In the genomic region with DNA sequence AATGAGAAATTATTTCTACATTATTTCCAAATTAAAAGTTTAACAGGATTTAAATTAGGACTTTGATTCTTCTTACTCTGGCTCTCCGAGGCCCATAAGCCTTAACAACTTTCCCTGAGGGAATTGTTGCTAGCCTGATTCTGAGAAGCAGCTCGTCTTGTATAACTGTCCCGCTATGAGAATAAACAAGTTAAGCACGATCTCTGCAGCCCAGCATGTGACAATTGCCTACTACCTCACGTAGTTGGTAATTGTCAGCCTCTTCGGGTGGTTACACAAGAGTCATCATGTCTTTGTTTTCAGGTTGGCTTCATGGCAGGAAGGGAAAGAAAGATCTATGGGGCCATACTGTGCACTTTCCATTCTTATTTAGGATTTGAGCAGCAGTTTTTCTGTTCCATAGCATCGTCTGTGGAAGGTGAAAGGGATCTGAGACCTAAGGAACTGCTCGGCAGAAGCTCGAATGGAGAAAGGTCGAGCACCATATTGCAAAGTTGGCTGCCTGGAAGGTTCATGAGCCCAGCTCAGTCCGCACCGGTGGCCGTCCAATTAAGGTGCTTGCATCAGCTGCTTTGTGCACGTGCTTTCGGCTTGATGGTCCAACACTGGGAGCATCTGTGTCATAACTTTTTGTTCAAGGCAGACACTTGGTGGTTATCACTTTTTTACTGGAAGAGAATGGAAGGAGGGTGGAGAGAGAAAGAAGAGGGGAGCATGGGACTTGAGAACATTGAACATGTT, we compare ENCODE assay signal across 21 cellular contexts. TPM values are rescaled to one million over a fixed set of nuclear protein-coding genes. Genes with fewer than 3 reads are reported as not detected.
DNase-seq lines count a peak whose midpoint lies in the region; ATAC-seq, FAIRE-seq and TF ChIP-seq lines count a peak whose summit lies in the region.
"Had no signal": no experiment of that assay in that cellular context is flagged by ENCODE, and none has a peak within 500 bp of the region (broad histone marks: within the 10 kb centered on the region; RNA-seq: fewer than 3 reads in every experiment).

No MANE protein-coding gene starts in this region.

- peaks cover 36% of the 10 kb centered on the region for H3K79me2 ChIP-seq in fibroblast of lung (ENCODE audit: control insufficient read depth, insufficient read depth, low read length)

- H3K9me3 ChIP-seq in fibroblast of lung (ENCODE audit: control insufficient read depth, insufficient read depth, low read depth, low read length) = no peaks in the 10 kb centered on the region
- H3K9me3 ChIP-seq: mucosa of descending colon had no signal

- peaks cover 6% of the 10 kb centered on the region for H3K4me1 ChIP-seq in fibroblast of lung (ENCODE audit: control insufficient read depth, extremely low read depth, insufficient read depth, low read length)

- no peak overlapping the region for H3K27ac ChIP-seq in fibroblast of lung (ENCODE audit: insufficient read depth, low read length)
- H3K27ac ChIP-seq: brain microvascular endothelial cell, C4-2B had no signal

- H4K20me1 ChIP-seq in fibroblast of lung (ENCODE audit: control insufficient read depth, extremely low read depth, insufficient read depth, low read length) = no peaks in the 10 kb centered on the region

- peak; percentile 9 for ATAC-seq in sciatic nerve
- no peak for ATAC-seq in stimulated activated naive CD8-positive, alpha-beta T cell treated with anti-CD3 and anti-CD28 coated beads, Interleukin-15, Interleukin-2, amounts not matched to agents 100 U/mL and 50 U/mL, for 24 hours
- ATAC-seq: activated CD8-positive, alpha-beta T cell treated with anti-CD3 and anti-CD28 coated beads for 36 hours; left colon; mucosa of descending colon had no signal

- TF ChIP-seq CTCF in fibroblast of lung (conservative IDR thresholded peaks at IDR 0.05 in 1 of 2, IDR thresholded peaks at IDR 0.05 in 1 of 2; ENCODE audit: low read depth in 1 of 2, low read length in 2 of 2) = no peak

- no peaks in the 10 kb centered on the region for H3K27me3 ChIP-seq in fibroblast of lung (ENCODE audit: control insufficient read depth, insufficient read depth, low read length)
- H3K27me3 ChIP-seq: brain microvascular endothelial cell had no signal

- no peak overlapping the region for H3K4me3 ChIP-seq in fibroblast of lung (replicated peaks in 1 of 4; ENCODE audit: control extremely low read depth in 1 of 4, insufficient read depth in 1 of 4, low read depth in 3 of 4, low read length in 4 of 4)
- H3K4me3 ChIP-seq: mucosa of descending colon had no signal

- peak; percentile 4 for FAIRE-seq in GM19239 (lab: Jason Lieb, UNC)
- FAIRE-seq: colon, HTR-8/SVneo had no signal

- intact Hi-C loops in sciatic nerve (cut with DNase I) = no loop called here

- H3K9ac ChIP-seq in fibroblast of lung (ENCODE audit: insufficient read depth, low read length) = no peak overlapping the region

- H3K36me3 ChIP-seq in fibroblast of lung (ENCODE audit: control insufficient read depth, insufficient read depth, low read length) = no peaks in the 10 kb centered on the region
- H3K36me3 ChIP-seq: brain microvascular endothelial cell had no signal

- DNase-seq in GM19239 (ENCODE audit: insufficient read length, low spot score) (no peak), NCI-H345 treated with DMSO at 0.1 percent for 48 hours (lab: John Stamatoyannopoulos, UW; ENCODE audit: unreplicated experiment) (peak; percentile 21), fibroblast of lung (ENCODE audit: low read depth in 2 of 2) (no peak), sciatic nerve (ENCODE audit: low spot score) (no peak), mesenteric fat pad (ENCODE audit: low spot score) (no peak)
- no peak for DNase-seq in stimulated activated naive CD8-positive, alpha-beta T cell treated with anti-CD3 and anti-CD28 coated beads, Interleukin-15, Interleukin-2, amounts not matched to agents 100 U/mL and 50 U/mL, for 24 hours
- DNase-seq in stimulated activated CD4-positive, alpha-beta T cell treated with anti-CD3 and anti-CD28 coated beads, Interleukin-2, amount 100 ng/mL, for 24 hours = no peak
- DNase-seq in activated effector memory CD4-positive, alpha-beta T cell treated with Interleukin-2 at 50 U/mL for 16 hours = no peak
- DNase-seq: activated CD8-positive, alpha-beta T cell treated with anti-CD3 and anti-CD28 coated beads for 36 hours; activated gamma-delta T cell treated with Interleukin-2 at 50 U/mL for 16 hours; activated T-cell treated with anti-CD3 and anti-CD28 coated beads for 4 hours; brain microvascular endothelial cell; Calu3; endodermal cell; left colon; mucosa of descending colon; NCI-H524 treated with DMSO at 0.1 percent for 48 hours; stimulated activated CD4-positive, alpha-beta T cell treated with anti-CD3 and anti-CD28 coated beads, Interleukin-4, amount 100 ng/mL, for 24 hours had no signal

- peak overlapping the region; percentile 27 for H3K4me2 ChIP-seq in fibroblast of lung (ENCODE audit: extremely low read depth, insufficient read depth, low read length)

- peak overlapping the region; percentile 17 for H2AFZ ChIP-seq in fibroblast of lung (ENCODE audit: low read length)

RNA-seq across cellular contexts. Expression of gene STARD13, which starts 1.8 kb away (rescaled TPM):
- total RNA-seq in fibroblast of lung (16.2 and 44.6 TPM in 2 replicates), sciatic nerve (151 TPM), mesenteric fat pad (59.2 TPM)
- 22.0 and 25.2 TPM in 2 replicates for polyA plus RNA-seq in fibroblast of lung
- 19.6 and 23.0 TPM in 2 replicates for polyA plus RNA-seq in fibroblast of lung (2012)
- polyA minus RNA-seq in fibroblast of lung (ENCODE audit: low replicate concordance) = 38.8 and 44.0 TPM in 2 replicates
- total RNA-seq: activated CD8-positive, alpha-beta T cell treated with anti-CD3 and anti-CD28 coated beads for 36 hours had no signal
